ENCODE assay signal across 1 cellular context in the genomic region with DNA sequence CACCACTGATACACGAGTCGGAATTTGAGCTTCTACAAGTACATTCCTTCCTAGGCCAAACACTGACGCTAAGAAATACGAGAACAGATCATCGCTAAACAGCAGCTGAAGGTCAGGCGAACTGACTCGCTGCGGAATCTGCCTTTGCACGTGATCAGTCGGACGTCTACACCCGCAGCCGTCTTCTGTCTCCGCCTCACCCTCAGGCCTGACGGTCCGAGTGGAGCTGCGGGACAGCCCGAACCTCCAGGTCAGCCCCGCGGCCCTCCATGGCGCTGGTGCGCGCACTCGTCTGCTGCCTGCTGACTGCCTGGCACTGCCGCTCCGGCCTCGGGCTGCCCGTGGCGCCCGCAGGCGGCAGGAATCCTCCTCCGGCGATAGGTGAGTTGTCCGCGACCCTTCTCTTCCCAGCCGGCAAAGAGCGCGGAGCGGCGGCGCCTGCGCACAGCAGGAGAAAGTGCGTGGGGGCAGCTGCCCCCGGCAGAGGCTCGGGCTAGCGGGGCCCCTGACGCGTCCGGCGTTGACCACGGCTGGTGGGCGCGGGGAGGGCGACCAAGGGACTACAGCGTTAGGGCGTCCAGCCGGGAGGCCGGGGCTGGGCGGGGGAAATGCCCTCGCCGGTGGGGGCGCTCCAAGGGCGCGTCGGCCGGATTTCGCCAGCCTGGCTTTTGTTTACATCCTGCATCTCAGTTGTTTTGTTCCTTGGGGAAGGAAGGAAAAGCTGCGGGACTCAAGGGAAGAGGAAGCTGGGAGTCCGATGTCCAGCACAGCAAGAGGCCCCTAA.
TF ChIP-seq lines count a peak whose summit lies in the region.

A gene with protein sequence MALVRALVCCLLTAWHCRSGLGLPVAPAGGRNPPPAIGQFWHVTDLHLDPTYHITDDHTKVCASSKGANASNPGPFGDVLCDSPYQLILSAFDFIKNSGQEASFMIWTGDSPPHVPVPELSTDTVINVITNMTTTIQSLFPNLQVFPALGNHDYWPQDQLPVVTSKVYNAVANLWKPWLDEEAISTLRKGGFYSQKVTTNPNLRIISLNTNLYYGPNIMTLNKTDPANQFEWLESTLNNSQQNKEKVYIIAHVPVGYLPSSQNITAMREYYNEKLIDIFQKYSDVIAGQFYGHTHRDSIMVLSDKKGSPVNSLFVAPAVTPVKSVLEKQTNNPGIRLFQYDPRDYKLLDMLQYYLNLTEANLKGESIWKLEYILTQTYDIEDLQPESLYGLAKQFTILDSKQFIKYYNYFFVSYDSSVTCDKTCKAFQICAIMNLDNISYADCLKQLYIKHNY (plus strand): TSS at position 181 of the 784 bp plus-strand sequence. CDS start 89 bp downstream, at position 270.

TF ChIP-seq in HepG2, 621 proteins besides CTCF, POLR2A, EP300 and RAD21 (continued from another document and continues in another):
- TF ChIP-seq ZNF615 (CRISPR knock-in tag; IDR thresholded peaks at IDR 0.05; ENCODE audit: borderline replicate concordance) (0 out of 2 replicates have a peak, but pooled peaks have one; percentile 42), KLF6 (CRISPR knock-in tag; IDR thresholded peaks at IDR 0.05) (no peak; the same call in 1 of the 2 replicates), AHR (CRISPR knock-in tag; IDR thresholded peaks at IDR 0.05) (peak; percentile 61), ZNF672 (CRISPR knock-in tag; IDR thresholded peaks at IDR 0.05) (peak; percentile 69; the same call in 1 of the 2 replicates), ZNF605 (CRISPR knock-in tag; IDR thresholded peaks at IDR 0.05) (peak; percentile 99), ZBTB8A (CRISPR knock-in tag; IDR thresholded peaks at IDR 0.05; ENCODE audit: borderline replicate concordance, low read depth) (0 out of 2 replicates have a peak, but pooled peaks have one; percentile 69), NCOA2 (CRISPR knock-in tag; IDR thresholded peaks at IDR 0.05) (peak; percentile 35), HES4 (CRISPR knock-in tag; IDR thresholded peaks at IDR 0.05; ENCODE audit: borderline replicate concordance) (peak; percentile 92), GTF3A (CRISPR knock-in tag; conservative IDR thresholded peaks at IDR 0.05) (no peak), KAT2B (IDR thresholded peaks at IDR 0.05; ENCODE audit: borderline replicate concordance, low read depth, low read length) (no peak), HNRNPL (IDR thresholded peaks at IDR 0.05; ENCODE audit: low read depth, low read length) (peak; percentile 99), PTBP1 (IDR thresholded peaks at IDR 0.05; ENCODE audit: low read depth, low read length, poor library complexity, severe bottlenecking) (no peak), EZH2 (conservative IDR thresholded peaks at IDR 0.05; ENCODE audit: low read depth, low read length) (no peak), ZNF468 (CRISPR knock-in tag; IDR thresholded peaks at IDR 0.05) (peak; percentile 63; the same call in 1 of the 2 replicates)
- TF ChIP-seq, protein P1, sequence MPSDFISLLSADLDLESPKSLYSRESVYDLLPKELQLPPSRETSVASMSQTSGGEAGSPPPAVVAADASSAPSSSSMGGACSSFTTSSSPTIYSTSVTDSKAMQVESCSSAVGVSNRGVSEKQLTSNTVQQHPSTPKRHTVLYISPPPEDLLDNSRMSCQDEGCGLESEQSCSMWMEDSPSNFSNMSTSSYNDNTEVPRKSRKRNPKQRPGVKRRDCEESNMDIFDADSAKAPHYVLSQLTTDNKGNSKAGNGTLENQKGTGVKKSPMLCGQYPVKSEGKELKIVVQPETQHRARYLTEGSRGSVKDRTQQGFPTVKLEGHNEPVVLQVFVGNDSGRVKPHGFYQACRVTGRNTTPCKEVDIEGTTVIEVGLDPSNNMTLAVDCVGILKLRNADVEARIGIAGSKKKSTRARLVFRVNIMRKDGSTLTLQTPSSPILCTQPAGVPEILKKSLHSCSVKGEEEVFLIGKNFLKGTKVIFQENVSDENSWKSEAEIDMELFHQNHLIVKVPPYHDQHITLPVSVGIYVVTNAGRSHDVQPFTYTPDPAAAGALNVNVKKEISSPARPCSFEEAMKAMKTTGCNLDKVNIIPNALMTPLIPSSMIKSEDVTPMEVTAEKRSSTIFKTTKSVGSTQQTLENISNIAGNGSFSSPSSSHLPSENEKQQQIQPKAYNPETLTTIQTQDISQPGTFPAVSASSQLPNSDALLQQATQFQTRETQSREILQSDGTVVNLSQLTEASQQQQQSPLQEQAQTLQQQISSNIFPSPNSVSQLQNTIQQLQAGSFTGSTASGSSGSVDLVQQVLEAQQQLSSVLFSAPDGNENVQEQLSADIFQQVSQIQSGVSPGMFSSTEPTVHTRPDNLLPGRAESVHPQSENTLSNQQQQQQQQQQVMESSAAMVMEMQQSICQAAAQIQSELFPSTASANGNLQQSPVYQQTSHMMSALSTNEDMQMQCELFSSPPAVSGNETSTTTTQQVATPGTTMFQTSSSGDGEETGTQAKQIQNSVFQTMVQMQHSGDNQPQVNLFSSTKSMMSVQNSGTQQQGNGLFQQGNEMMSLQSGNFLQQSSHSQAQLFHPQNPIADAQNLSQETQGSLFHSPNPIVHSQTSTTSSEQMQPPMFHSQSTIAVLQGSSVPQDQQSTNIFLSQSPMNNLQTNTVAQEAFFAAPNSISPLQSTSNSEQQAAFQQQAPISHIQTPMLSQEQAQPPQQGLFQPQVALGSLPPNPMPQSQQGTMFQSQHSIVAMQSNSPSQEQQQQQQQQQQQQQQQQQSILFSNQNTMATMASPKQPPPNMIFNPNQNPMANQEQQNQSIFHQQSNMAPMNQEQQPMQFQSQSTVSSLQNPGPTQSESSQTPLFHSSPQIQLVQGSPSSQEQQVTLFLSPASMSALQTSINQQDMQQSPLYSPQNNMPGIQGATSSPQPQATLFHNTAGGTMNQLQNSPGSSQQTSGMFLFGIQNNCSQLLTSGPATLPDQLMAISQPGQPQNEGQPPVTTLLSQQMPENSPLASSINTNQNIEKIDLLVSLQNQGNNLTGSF (CRISPR knock-in tag; IDR thresholded peaks at IDR 0.05): no peak
- TF ChIP-seq, protein P2, sequence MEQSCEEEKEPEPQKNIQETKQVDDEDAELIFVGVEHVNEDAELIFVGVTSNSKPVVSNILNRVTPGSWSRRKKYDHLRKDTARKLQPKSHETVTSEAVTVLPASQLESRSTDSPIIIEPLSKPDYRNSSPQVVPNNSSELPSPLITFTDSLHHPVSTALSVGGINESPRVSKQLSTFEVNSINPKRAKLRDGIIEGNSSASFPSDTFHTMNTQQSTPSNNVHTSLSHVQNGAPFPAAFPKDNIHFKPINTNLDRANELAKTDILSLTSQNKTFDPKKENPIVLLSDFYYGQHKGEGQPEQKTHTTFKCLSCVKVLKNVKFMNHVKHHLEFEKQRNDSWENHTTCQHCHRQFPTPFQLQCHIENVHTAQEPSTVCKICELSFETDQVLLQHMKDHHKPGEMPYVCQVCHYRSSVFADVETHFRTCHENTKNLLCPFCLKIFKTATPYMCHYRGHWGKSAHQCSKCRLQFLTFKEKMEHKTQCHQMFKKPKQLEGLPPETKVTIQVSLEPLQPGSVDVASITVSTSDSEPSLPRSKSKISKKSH (CRISPR knock-in tag; IDR thresholded peaks at IDR 0.05; ENCODE audit: borderline replicate concordance): no peak
- TF ChIP-seq, protein P3, sequence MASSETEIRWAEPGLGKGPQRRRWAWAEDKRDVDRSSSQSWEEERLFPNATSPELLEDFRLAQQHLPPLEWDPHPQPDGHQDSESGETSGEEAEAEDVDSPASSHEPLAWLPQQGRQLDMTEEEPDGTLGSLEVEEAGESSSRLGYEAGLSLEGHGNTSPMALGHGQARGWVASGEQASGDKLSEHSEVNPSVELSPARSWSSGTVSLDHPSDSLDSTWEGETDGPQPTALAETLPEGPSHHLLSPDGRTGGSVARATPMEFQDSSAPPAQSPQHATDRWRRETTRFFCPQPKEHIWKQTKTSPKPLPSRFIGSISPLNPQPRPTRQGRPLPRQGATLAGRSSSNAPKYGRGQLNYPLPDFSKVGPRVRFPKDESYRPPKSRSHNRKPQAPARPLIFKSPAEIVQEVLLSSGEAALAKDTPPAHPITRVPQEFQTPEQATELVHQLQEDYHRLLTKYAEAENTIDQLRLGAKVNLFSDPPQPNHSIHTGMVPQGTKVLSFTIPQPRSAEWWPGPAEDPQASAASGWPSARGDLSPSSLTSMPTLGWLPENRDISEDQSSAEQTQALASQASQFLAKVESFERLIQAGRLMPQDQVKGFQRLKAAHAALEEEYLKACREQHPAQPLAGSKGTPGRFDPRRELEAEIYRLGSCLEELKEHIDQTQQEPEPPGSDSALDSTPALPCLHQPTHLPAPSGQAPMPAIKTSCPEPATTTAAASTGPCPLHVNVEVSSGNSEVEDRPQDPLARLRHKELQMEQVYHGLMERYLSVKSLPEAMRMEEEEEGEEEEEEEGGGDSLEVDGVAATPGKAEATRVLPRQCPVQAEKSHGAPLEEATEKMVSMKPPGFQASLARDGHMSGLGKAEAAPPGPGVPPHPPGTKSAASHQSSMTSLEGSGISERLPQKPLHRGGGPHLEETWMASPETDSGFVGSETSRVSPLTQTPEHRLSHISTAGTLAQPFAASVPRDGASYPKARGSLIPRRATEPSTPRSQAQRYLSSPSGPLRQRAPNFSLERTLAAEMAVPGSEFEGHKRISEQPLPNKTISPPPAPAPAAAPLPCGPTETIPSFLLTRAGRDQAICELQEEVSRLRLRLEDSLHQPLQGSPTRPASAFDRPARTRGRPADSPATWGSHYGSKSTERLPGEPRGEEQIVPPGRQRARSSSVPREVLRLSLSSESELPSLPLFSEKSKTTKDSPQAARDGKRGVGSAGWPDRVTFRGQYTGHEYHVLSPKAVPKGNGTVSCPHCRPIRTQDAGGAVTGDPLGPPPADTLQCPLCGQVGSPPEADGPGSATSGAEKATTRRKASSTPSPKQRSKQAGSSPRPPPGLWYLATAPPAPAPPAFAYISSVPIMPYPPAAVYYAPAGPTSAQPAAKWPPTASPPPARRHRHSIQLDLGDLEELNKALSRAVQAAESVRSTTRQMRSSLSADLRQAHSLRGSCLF (CRISPR knock-in tag; IDR thresholded peaks at IDR 0.05; ENCODE audit: borderline replicate concordance): 0 out of 2 replicates have a peak, but pooled peaks have one; percentile 38
- TF ChIP-seq, protein P4, sequence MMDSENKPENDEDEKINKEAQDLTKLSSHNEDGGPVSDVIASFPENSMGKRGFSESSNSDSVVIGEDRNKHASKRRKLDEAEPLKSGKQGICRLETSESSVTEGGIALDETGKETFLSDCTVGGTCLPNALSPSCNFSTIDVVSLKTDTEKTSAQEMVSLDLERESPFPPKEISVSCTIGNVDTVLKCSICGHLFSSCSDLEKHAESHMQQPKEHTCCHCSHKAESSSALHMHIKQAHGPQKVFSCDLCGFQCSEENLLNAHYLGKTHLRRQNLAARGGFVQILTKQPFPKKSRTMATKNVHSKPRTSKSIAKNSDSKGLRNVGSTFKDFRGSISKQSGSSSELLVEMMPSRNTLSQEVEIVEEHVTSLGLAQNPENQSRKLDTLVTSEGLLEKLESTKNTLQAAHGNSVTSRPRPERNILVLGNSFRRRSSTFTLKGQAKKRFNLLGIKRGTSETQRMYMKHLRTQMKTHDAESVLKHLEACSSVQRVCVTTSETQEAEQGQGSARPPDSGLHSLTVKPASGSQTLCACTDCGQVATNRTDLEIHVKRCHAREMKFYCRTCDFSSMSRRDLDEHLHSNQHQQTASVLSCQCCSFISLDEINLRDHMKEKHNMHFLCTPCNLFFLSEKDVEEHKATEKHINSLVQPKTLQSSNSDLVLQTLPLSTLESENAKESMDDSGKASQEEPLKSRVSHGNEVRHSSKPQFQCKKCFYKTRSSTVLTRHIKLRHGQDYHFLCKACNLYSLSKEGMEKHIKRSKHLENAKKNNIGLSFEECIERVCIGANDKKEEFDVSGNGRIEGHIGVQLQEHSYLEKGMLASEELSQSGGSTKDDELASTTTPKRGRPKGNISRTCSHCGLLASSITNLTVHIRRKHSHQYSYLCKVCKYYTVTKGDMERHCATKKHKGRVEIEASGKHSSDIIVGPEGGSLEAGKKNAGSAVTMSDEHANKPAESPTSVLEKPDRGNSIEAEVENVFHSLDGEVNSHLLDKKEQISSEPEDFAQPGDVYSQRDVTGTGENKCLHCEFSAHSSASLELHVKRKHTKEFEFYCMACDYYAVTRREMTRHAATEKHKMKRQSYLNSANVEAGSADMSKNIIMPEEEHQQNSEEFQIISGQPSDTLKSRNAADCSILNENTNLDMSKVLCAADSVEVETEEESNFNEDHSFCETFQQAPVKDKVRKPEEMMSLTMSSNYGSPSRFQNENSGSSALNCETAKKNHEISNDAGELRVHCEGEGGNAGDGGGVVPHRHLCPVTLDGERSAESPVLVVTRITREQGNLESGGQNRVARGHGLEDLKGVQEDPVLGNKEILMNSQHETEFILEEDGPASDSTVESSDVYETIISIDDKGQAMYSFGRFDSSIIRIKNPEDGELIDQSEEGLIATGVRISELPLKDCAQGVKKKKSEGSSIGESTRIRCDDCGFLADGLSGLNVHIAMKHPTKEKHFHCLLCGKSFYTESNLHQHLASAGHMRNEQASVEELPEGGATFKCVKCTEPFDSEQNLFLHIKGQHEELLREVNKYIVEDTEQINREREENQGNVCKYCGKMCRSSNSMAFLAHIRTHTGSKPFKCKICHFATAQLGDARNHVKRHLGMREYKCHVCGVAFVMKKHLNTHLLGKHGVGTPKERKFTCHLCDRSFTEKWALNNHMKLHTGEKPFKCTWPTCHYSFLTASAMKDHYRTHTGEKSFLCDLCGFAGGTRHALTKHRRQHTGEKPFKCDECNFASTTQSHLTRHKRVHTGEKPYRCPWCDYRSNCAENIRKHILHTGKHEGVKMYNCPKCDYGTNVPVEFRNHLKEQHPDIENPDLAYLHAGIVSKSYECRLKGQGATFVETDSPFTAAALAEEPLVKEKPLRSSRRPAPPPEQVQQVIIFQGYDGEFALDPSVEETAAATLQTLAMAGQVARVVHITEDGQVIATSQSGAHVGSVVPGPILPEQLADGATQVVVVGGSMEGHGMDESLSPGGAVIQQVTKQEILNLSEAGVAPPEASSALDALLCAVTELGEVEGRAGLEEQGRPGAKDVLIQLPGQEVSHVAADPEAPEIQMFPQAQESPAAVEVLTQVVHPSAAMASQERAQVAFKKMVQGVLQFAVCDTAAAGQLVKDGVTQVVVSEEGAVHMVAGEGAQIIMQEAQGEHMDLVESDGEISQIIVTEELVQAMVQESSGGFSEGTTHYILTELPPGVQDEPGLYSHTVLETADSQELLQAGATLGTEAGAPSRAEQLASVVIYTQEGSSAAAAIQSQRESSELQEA (CRISPR knock-in tag; IDR thresholded peaks at IDR 0.05; ENCODE audit: not compliant biosample characterization): peak; percentile 95
- TF ChIP-seq, protein P5, sequence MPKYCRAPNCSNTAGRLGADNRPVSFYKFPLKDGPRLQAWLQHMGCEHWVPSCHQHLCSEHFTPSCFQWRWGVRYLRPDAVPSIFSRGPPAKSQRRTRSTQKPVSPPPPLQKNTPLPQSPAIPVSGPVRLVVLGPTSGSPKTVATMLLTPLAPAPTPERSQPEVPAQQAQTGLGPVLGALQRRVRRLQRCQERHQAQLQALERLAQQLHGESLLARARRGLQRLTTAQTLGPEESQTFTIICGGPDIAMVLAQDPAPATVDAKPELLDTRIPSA (CRISPR knock-in tag; IDR thresholded peaks at IDR 0.05; ENCODE audit: borderline replicate concordance): peak; percentile 25; the same call in 1 of the 2 replicates
- TF ChIP-seq, protein P6, sequence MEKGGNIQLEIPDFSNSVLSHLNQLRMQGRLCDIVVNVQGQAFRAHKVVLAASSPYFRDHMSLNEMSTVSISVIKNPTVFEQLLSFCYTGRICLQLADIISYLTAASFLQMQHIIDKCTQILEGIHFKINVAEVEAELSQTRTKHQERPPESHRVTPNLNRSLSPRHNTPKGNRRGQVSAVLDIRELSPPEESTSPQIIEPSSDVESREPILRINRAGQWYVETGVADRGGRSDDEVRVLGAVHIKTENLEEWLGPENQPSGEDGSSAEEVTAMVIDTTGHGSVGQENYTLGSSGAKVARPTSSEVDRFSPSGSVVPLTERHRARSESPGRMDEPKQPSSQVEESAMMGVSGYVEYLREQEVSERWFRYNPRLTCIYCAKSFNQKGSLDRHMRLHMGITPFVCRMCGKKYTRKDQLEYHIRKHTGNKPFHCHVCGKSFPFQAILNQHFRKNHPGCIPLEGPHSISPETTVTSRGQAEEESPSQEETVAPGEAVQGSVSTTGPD (CRISPR knock-in tag; IDR thresholded peaks at IDR 0.05): no peak
